ENCODE assay signal across 16 cellular contexts in the genomic region with DNA sequence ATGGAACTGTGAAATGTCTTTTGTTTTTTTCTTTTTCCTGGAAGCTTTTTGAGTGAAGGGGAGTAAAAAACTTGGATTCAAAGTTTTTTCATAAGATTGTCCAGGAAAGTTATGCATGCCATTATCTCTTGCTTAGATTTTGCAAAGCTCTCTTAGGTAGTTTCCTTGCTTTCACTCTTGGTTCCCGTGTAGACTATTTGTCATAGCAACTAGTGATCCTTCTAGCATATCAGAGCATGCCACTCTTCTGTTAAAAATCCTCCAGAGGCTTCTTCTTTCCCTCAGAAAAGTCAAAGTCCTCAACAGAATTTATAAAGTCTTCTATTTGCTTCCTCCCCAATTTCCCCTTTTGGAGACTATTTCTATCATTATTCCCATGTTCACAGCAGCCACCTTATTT. TPM values are rescaled to one million over a fixed set of nuclear protein-coding genes. Genes with fewer than 3 reads are reported as not detected.
DNase-seq lines count a peak whose midpoint lies in the region; ATAC-seq, FAIRE-seq and TF ChIP-seq lines count a peak whose summit lies in the region.
"Had no signal": no experiment of that assay in that cellular context is flagged by ENCODE, and none has a peak within 500 bp of the region (broad histone marks: within the 10 kb centered on the region; RNA-seq: fewer than 3 reads in every experiment).

No MANE protein-coding gene starts in this region.

- no peak overlapping the region for H2BK15ac ChIP-seq in H1 (ENCODE audit: low read length)

- no peak for TF ChIP-seq POLR2A in H1 (IDR thresholded peaks at IDR 0.05; ENCODE audit: control extremely low read depth in 1 of 2, low read depth in 2 of 2, low read length in 2 of 2)

- H3K79me1 ChIP-seq in H1 (ENCODE audit: low read depth, low read length): no peaks in the 10 kb centered on the region

- CTCF ChIA-PET in H1 (lab: Charles Lee; ENCODE audit: partially characterized antibody): interaction anchor here (3.3 kb wide), 1 partner anchor 31 kb away, joined by 17 read pairs; no protein-coding TSS in a partner anchor

- no peak overlapping the region for H3K56ac ChIP-seq in H1 (replicated peaks; ENCODE audit: insufficient read length, low read depth, low read length)

- TF ChIP-seq EP300 in H1 (IDR thresholded peaks at IDR 0.05; ENCODE audit: borderline replicate concordance in 1 of 2, low read depth in 2 of 2, low read length in 2 of 2): no peak

- H3K79me2 ChIP-seq in H1 (ENCODE audit: control insufficient read depth in 1 of 2, insufficient read depth in 2 of 2, low read length in 2 of 2): peaks cover 0 to 84% of the 10 kb centered on the region in 2 experiments; a peak in 2 of 4 replicates

- no peaks in the 10 kb centered on the region for H3K9me3 ChIP-seq in H1 (ENCODE audit: insufficient read depth in 2 of 2, low read depth in 1 of 2, low read length in 1 of 2)
- H3K9me3 ChIP-seq: ascending aorta, HAP-1 had no signal

- H2AFZ ChIP-seq in H1 (ENCODE audit: low read length): no peak overlapping the region

- H2BK20ac ChIP-seq in H1 (ENCODE audit: low read length): no peak overlapping the region

- H3K23ac ChIP-seq in H1 (ENCODE audit: insufficient read length): no peak overlapping the region

- H3K27me3 ChIP-seq in H1 (replicated peaks in 1 of 4; ENCODE audit: control insufficient read depth in 3 of 4, extremely low read depth in 1 of 4, insufficient read depth in 3 of 4, low read length in 3 of 4): no peaks in the 10 kb centered on the region
- H3K27me3 ChIP-seq: ascending aorta had no signal

- ATAC-seq in GM18867 (IDR thresholded peaks at IDR 0.05; ENCODE audit: unreplicated experiment): peak; percentile 72
- peak; percentile 80 for ATAC-seq in GM21723 (IDR thresholded peaks at IDR 0.05; ENCODE audit: unreplicated experiment)
- peak; percentile 88 for ATAC-seq in HG03159 (IDR thresholded peaks at IDR 0.05; ENCODE audit: unreplicated experiment)
- ATAC-seq: Right ventricle myocardium inferior had no signal

- no peak for TF ChIP-seq CTCF in H1 (IDR thresholded peaks at IDR 0.05; ENCODE audit: control extremely low read depth in 1 of 3, insufficient read depth in 1 of 3, low read depth in 1 of 3, low read length in 3 of 3)

- H4K20me1 ChIP-seq in H1 (replicated peaks in 1 of 2; ENCODE audit: control insufficient read depth in 1 of 2, insufficient read depth in 2 of 2, low read length in 2 of 2): peaks cover 1 to 6% of the 10 kb centered on the region in 2 experiments

- H2BK12ac ChIP-seq in H1 (ENCODE audit: low read depth, low read length): no peak overlapping the region

- no peak overlapping the region for H3K18ac ChIP-seq in H1 (ENCODE audit: extremely low read depth, low read length)

- TF ChIP-seq RAD21 in H1 (IDR thresholded peaks at IDR 0.05 in 1 of 2, conservative IDR thresholded peaks at IDR 0.05 in 1 of 2; ENCODE audit: low read depth in 2 of 2, low read length in 2 of 2): no peak

- H3K9ac ChIP-seq in H1 (replicated peaks in 1 of 4; ENCODE audit: extremely low read depth in 1 of 4, low read depth in 3 of 4, low read length in 3 of 4): no peak overlapping the region

- no peak overlapping the region for H3K14ac ChIP-seq in H1 (ENCODE audit: insufficient read length)

- H3K27ac ChIP-seq in H1 (ENCODE audit: low read depth, low read length): no peak overlapping the region
- H3K27ac ChIP-seq: ascending aorta had no signal

- H3K4ac ChIP-seq in H1 (replicated peaks; ENCODE audit: insufficient read length, low read depth, low read length): no peak overlapping the region

- no peak overlapping the region for H4K91ac ChIP-seq in H1 (replicated peaks; ENCODE audit: insufficient read length, low read length)

- H3K36me3 ChIP-seq in H1 (ENCODE audit: control insufficient read depth in 2 of 4, insufficient read depth in 4 of 4, low read length in 3 of 4): no peaks in the 10 kb centered on the region; a peak in 1 of 8 replicates
- H3K36me3 ChIP-seq: ascending aorta, HAP-1 had no signal

- H2BK5ac ChIP-seq in H1 (ENCODE audit: low read depth, low read length): no peak overlapping the region

- H3K4me1 ChIP-seq in H1 (replicated peaks in 1 of 4; ENCODE audit: control insufficient read depth in 3 of 4, insufficient read depth in 4 of 4, low read length in 3 of 4): peaks cover 0 to 4% (median 2%) of the 10 kb centered on the region in 4 experiments; a peak in 3 of 7 replicates
- H3K4me1 ChIP-seq: ascending aorta had no signal

- no peak overlapping the region for H3K4me2 ChIP-seq in H1 (ENCODE audit: insufficient read depth in 1 of 2, low read depth in 2 of 2, low read length in 2 of 2)

- no peak overlapping the region for H3K4me3 ChIP-seq in H1 (ENCODE audit: extremely low read depth in 1 of 4, insufficient read depth in 2 of 4, low read depth in 3 of 4, low read length in 4 of 4)
- H3K4me3 ChIP-seq: ascending aorta, HAP-1, lung had no signal

- H2AK5ac ChIP-seq in H1 (ENCODE audit: low read depth, low read length): no peak overlapping the region

- DNase-seq in H1 (ENCODE audit: low read depth in 1 of 2, low spot score in 2 of 2): no peak
- DNase-seq in stimulated activated CD4-positive, alpha-beta T cell treated with anti-CD3 and anti-CD28 coated beads, Interleukin-2, amount 100 ng/mL, for 24 hours: no peak
- no peak for DNase-seq in Kasumi-1 (lab: John Stamatoyannopoulos, UW)
- DNase-seq in NCI-H128 (lab: John Stamatoyannopoulos, UW; ENCODE audit: unreplicated experiment): no peak
- DNase-seq in pons (ENCODE audit: low spot score): no peak
- DNase-seq: activated CD4-positive, alpha-beta memory T cell treated with anti-CD3 and anti-CD28 coated beads for 36 hours; Calu3; NCI-H187; retina had no signal

- H4K8ac ChIP-seq in H1 (ENCODE audit: extremely low read depth, insufficient read depth, low read length): no peak overlapping the region

- no peaks in the 10 kb centered on the region for H3K23me2 ChIP-seq in H1 (ENCODE audit: low read depth, low read length)

- POLR2A ChIA-PET in H1 (lab: Charles Lee; ENCODE audit: partially characterized antibody): interaction anchor here (1.2 kb wide), 1 partner anchor 168 kb away, joined by 3 read pairs; a partner anchor contains a TSS

- FAIRE-seq in H1 (lab: Jason Lieb, UNC): no peak

- 50% methylated on average over 1 of the region's 1 CpG; no CpG with 5 or more reads in 1 of the 2 experiments for WGBS in H1 (ENCODE audit: extremely low coverage in 1 of 2, insufficient coverage in 1 of 2, insufficient read length in 1 of 2, insufficient replicate concordance in 2 of 2, low coverage in 1 of 2, low lambda C conversion rate in 2 of 2, missing lambda C conversion rate in 1 of 2), 2 experiments

- no peak overlapping the region for H4K5ac ChIP-seq in H1 (ENCODE audit: insufficient read length, low read depth, low read length)

- no peak overlapping the region for H2BK120ac ChIP-seq in H1 (replicated peaks; ENCODE audit: low read depth, low read length)

TF ChIP-seq in H1, 55 proteins besides CTCF, POLR2A, EP300 and RAD21:
- TF ChIP-seq ASH2L (IDR thresholded peaks at IDR 0.05; ENCODE audit: low read length) (no peak), RFX5 (IDR thresholded peaks at IDR 0.05; ENCODE audit: borderline replicate concordance, low read depth, low read length) (peak; percentile 42; the same call in 1 of the 2 replicates), KDM4A (IDR thresholded peaks at IDR 0.05; ENCODE audit: low read depth, low read length, severe bottlenecking) (no peak)

RNA-seq across cellular contexts. Expression of a gene that starts 21.1 kb away (rescaled TPM):
- 64.4 and 73.3 TPM in 2 replicates for total RNA-seq in H1 (2021; fragmentation: NEBNext Ultra II Directional; extraction: Animal tissue kit (Norgen Biotek cat#: 25700))
- polyA plus RNA-seq in H1 (2011; rRNA removed): 18.6 and 37.4 TPM in 2 replicates
- polyA plus RNA-seq in H1 (2011; cell fraction: cytosol; rRNA removed): 34.9 TPM
- polyA plus RNA-seq in H1 (2011; cell fraction: nucleus; rRNA removed): 11.7 TPM
- polyA plus RNA-seq in H1 (2012, experiment 1 of 2): 56.4 to 77.0 TPM (median 64.7 TPM) in 4 replicates
- 14.5 TPM for polyA plus RNA-seq in H1 (2012, experiment 2 of 2)
- 47.4 TPM for polyA plus RNA-seq in H1 (2013, experiment 1 of 2)
- polyA plus RNA-seq in H1 (2013, experiment 2 of 2): 48.1 TPM
- polyA minus RNA-seq in H1 (2011; rRNA and poly(A)+ RNA removed): 39.1 and 86.5 TPM in 2 replicates
- polyA minus RNA-seq in H1 (2011; cell fraction: cytosol; rRNA and poly(A)+ RNA removed): 26.5 TPM
- polyA minus RNA-seq in H1 (2011; cell fraction: nucleus; rRNA and poly(A)+ RNA removed): 22.7 TPM

RNA-seq across cellular contexts. Expression of a gene that starts 21.3 kb away (rescaled TPM):
- 18.5 and 19.2 TPM in 2 replicates for total RNA-seq in H1 (2021; fragmentation: NEBNext Ultra II Directional; extraction: Animal tissue kit (Norgen Biotek cat#: 25700))
- 2.3 and 4.4 TPM in 2 replicates for polyA plus RNA-seq in H1 (2011; rRNA removed)
- 4.5 TPM for polyA plus RNA-seq in H1 (2011; cell fraction: cytosol; rRNA removed)
- polyA plus RNA-seq in H1 (2011; cell fraction: nucleus; rRNA removed): 1.5 TPM
- 11.8 to 23.0 TPM (median 17.3 TPM) in 4 replicates for polyA plus RNA-seq in H1 (2012, experiment 1 of 2)
- polyA plus RNA-seq in H1 (2012, experiment 2 of 2): 1.4 TPM
- 8.7 TPM for polyA plus RNA-seq in H1 (2013, experiment 1 of 2)
- 8.6 TPM for polyA plus RNA-seq in H1 (2013, experiment 2 of 2)
- 5.7 and 9.7 TPM in 2 replicates for polyA minus RNA-seq in H1 (2011; rRNA and poly(A)+ RNA removed)
- 5.7 TPM for polyA minus RNA-seq in H1 (2011; cell fraction: cytosol; rRNA and poly(A)+ RNA removed)
- polyA minus RNA-seq in H1 (2011; cell fraction: nucleus; rRNA and poly(A)+ RNA removed): 7.4 TPM
